ENCODE assay signal across 15 cellular contexts in the genomic region with DNA sequence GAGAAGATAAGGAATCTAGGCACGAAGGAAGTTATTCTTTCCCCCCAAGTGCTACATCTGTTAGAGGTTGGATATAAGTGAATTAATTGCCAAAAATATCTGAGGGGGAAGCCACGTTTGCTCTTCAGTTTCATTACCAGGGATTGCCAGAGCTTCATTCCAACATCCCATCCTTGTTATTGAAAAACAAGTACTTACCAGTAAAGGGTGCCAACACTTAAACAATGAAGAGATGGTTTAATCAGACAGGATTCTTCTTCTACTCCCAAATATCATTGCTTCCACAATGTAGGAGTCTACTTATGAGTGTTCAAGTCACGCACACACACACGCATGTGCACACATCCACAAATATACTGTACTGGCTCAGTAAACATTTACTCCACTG.
DNase-seq lines count a peak whose midpoint lies in the region; ATAC-seq and TF ChIP-seq lines count a peak whose summit lies in the region.
"Had no signal": no experiment of that assay in that cellular context is flagged by ENCODE, and none has a peak within 500 bp of the region (broad histone marks: within the 10 kb centered on the region; RNA-seq: fewer than 3 reads in every experiment).

No MANE protein-coding gene starts in this region.

- peak overlapping the region; percentile 70 for H3K4me3 Mint-ChIP-seq in activated naive CD8-positive, alpha-beta T cell
- H3K4me3 Mint-ChIP-seq: endodermal cell had no signal

- H3K27me3 Mint-ChIP-seq in activated naive CD8-positive, alpha-beta T cell, result no peaks in the 10 kb centered on the region

- peak overlapping the region; percentile 40; the same call in 1 of the 2 replicates for H2AFZ ChIP-seq in GM23248

- H3K79me2 ChIP-seq in GM23248 (ENCODE audit: insufficient read depth), result no peaks in the 10 kb centered on the region

- H3K36me3 Mint-ChIP-seq in activated naive CD8-positive, alpha-beta T cell, result peaks cover 14% of the 10 kb centered on the region

- H3K27me3 ChIP-seq in GM23248 (replicated peaks; ENCODE audit: insufficient read depth), result no peaks in the 10 kb centered on the region
- no peaks in the 10 kb centered on the region for H3K27me3 ChIP-seq in muscle layer of colon (ENCODE audit: control insufficient read depth in 1 of 2, insufficient read depth in 2 of 2, low read length in 2 of 2)
- H3K27me3 ChIP-seq: heart left ventricle, SJSA1, stomach had no signal

- H3K4me3 ChIP-seq in AG10803 (ENCODE audit: low read length), result no peak overlapping the region
- H3K4me3 ChIP-seq in GM23248, result peak overlapping the region; percentile 31; the same call in 1 of the 2 replicates
- H3K4me3 ChIP-seq in muscle layer of colon (ENCODE audit: low read depth in 1 of 2, low read length in 2 of 2), result no peak overlapping the region
- H3K4me3 ChIP-seq: lung, prostate gland, SJSA1, stomach had no signal

- CTCF ChIA-PET in RWPE1 (lab: Yijun Ruan, JAX), result no interaction called here

- ATAC-seq in HG02973 (IDR thresholded peaks at IDR 0.05; ENCODE audit: unreplicated experiment) (no peak), GM19463 (IDR thresholded peaks at IDR 0.05; ENCODE audit: unreplicated experiment) (no peak)

- no peaks in the 10 kb centered on the region for H4K20me1 ChIP-seq in GM23248 (ENCODE audit: insufficient read depth)

- 35 to 36% methylated on average over 4 of the region's 4 CpGs for WGBS in GM23248 (ENCODE audit: low coverage in 1 of 2, low lambda C conversion rate in 2 of 2, missing lambda C conversion rate in 2 of 2), 2 experiments

- H3K27ac ChIP-seq in GM23248, result peak overlapping the region; percentile 21; the same call in 1 of the 2 replicates
- H3K27ac ChIP-seq in muscle layer of colon (ENCODE audit: low read depth, low read length), result peak overlapping the region; percentile 74
- H3K27ac ChIP-seq in RWPE1, result no peak overlapping the region
- H3K27ac ChIP-seq: prostate gland, SJSA1, stomach had no signal

- H3K4me1 Mint-ChIP-seq in activated naive CD8-positive, alpha-beta T cell (ENCODE audit: low read depth), result peaks cover 91% of the 10 kb centered on the region

- peaks cover 20% of the 10 kb centered on the region for H3F3A ChIP-seq in GM23248 (ENCODE audit: insufficient read depth)

- H3K9me3 ChIP-seq in GM23248 (ENCODE audit: low read depth), result no peaks in the 10 kb centered on the region
- H3K9me3 ChIP-seq in muscle layer of colon (ENCODE audit: low read length), result no peaks in the 10 kb centered on the region
- H3K9me3 ChIP-seq: prostate gland, SJSA1 had no signal

- TF ChIP-seq CTCF in AG10803 (conservative IDR thresholded peaks at IDR 0.05; ENCODE audit: low read length) (no peak), RWPE1 (conservative IDR thresholded peaks at IDR 0.05; ENCODE audit: low read depth) (no peak)

- H3K9ac ChIP-seq in GM23248 (peak overlapping the region; percentile 0; the same call in 1 of the 2 replicates), muscle layer of colon (ENCODE audit: low read length) (no peak overlapping the region)

- no peaks in the 10 kb centered on the region for H3K9me2 ChIP-seq in GM23248 (ENCODE audit: insufficient read depth)

- POLR2A ChIA-PET in RWPE1 (lab: Yijun Ruan, JAX; ENCODE audit: low non-redundant PET), result no interaction called here

- peak overlapping the region; percentile 69 for H3K4me2 ChIP-seq in GM23248 (ENCODE audit: unreplicated experiment)

- in situ Hi-C loops in GM23248 (cut with MboI), result no loop called here

- DNase-seq in AG10803 (ENCODE audit: low read depth) (peak; percentile 73), GM23248 (peak; percentile 27), RWPE1 (ENCODE audit: low spot score) (no peak), DMS 273 treated with DMSO at 0.1 percent for 48 hours (lab: John Stamatoyannopoulos, UW) (no peak)
- DNase-seq: endodermal cell; stimulated activated CD4-positive, alpha-beta T cell treated with anti-CD3 and anti-CD28 coated beads, Interleukin-2, amount 100 ng/mL, for 48 hours had no signal

- H3K36me3 ChIP-seq in GM23248 (ENCODE audit: low read depth), result no peaks in the 10 kb centered on the region
- no peaks in the 10 kb centered on the region for H3K36me3 ChIP-seq in muscle layer of colon (ENCODE audit: insufficient read depth, low read length)
- H3K36me3 ChIP-seq: heart left ventricle, prostate gland, SJSA1, stomach had no signal

- peak overlapping the region; percentile 100 for H3K27ac Mint-ChIP-seq in activated naive CD8-positive, alpha-beta T cell
- H3K27ac Mint-ChIP-seq: endodermal cell had no signal

- H3K4me1 ChIP-seq in GM23248 (ENCODE audit: insufficient read depth), result peaks cover 39% of the 10 kb centered on the region
- peaks cover 26% of the 10 kb centered on the region for H3K4me1 ChIP-seq in muscle layer of colon (ENCODE audit: insufficient read depth, low read length)
- H3K4me1 ChIP-seq: prostate gland had no signal

- peaks cover 9% of the 10 kb centered on the region for H3K9me3 Mint-ChIP-seq in activated naive CD8-positive, alpha-beta T cell (ENCODE audit: low read depth)

Comparison
In these comparisons a context has a peak if more than half of its experiments do, and no peak if none do; other contexts are left out.
1. DNase-seq: peak in AG10803 (single experiment) and GM23248 (single experiment); none in RWPE1 (single experiment) and DMS 273 treated with DMSO at 0.1 percent for 48 hours (single experiment).